In the genomic region with DNA sequence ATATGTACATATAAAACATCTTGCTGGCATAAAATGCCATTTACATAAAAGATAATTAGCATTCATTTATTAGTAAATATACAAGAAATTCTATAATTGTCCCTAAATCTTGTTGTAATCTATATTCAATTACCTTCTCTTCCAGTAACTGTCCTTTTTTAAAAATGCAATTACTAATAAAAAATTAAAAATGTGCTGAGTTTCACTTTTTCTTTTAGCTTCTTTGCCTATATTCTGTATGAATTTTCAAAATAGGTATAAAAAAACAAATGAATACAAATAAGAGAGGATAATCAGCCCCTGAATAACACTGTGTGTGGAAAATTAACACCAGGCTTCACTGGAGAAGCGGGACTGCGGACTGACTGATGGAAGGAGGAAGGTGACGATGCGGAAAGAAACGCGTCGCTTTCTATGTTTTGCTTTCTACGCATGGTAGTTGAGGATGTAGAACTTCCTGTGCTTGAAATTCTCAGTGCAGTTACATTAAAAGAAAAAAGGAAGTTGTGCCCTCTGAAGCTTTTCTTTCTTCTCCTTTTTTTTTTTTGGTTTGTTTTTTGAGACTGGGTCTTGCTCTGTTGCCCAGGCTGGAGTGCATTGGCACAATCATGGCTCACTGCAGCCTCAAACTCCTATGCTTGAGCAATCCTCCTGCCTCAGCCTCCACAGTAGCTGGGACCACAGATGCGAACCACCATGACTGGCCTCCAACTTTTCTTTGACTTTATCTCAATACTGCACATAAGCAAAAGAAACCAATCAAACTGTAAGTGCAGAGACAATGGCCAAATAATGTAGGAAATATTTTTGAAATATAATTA, we compare ENCODE assay signal across 8 cellular contexts. TPM values are rescaled to one million over a fixed set of nuclear protein-coding genes. Genes with fewer than 3 reads are reported as not detected.
DNase-seq lines count a peak whose midpoint lies in the region; ATAC-seq, FAIRE-seq and TF ChIP-seq lines count a peak whose summit lies in the region.

No MANE protein-coding gene starts in this region.

- no peak for FAIRE-seq in urothelium cell line (lab: Jason Lieb, UNC)

- CTCF ChIA-PET in activated CD8-positive, alpha-beta memory T cell treated with anti-CD3 and anti-CD28 coated beads, Interleukin-2, amount 10 ng/mL, durations not matched to agents 7 days and 5 days (lab: Charles Lee), result no interaction called here
- CTCF ChIA-PET in activated CD4-positive, alpha-beta memory T cell treated with anti-CD3 and anti-CD28 coated beads, Interleukin-2, amount 10 ng/mL, durations not matched to agents 7 days and 5 days (lab: Charles Lee), result interaction anchor here (1.2 to 1.9 kb wide), 2 partner anchors 10 to 15 kb away, joined by 3 to 5 read pairs; no protein-coding TSS in a partner anchor

- peak overlapping the region; percentile 75 for H3K4me3 Mint-ChIP-seq in activated CD8-positive, alpha-beta memory T cell treated with anti-CD3 and anti-CD28 coated beads, Interleukin-2, amount 10 ng/mL, durations not matched to agents 7 days and 5 days
- H3K4me3 Mint-ChIP-seq in activated CD4-positive, alpha-beta memory T cell treated with anti-CD3 and anti-CD28 coated beads, Interleukin-2, amount 10 ng/mL, durations not matched to agents 7 days and 5 days, result peak overlapping the region; percentile 58

- POLR2A ChIA-PET in activated CD4-positive, alpha-beta memory T cell treated with anti-CD3 and anti-CD28 coated beads, Interleukin-2, amount 10 ng/mL, durations not matched to agents 7 days and 5 days (lab: Charles Lee), result interaction anchor here (0.6 to 1.6 kb wide), 3 partner anchors 8 to 403 kb away, joined by 3 to 5 read pairs (median 4); no protein-coding TSS in a partner anchor

- peaks cover 2% of the 10 kb centered on the region for H3K9me3 Mint-ChIP-seq in activated CD8-positive, alpha-beta memory T cell treated with anti-CD3 and anti-CD28 coated beads, Interleukin-2, amount 10 ng/mL, durations not matched to agents 7 days and 5 days (ENCODE audit: low read depth)
- H3K9me3 Mint-ChIP-seq in activated CD4-positive, alpha-beta memory T cell treated with anti-CD3 and anti-CD28 coated beads, Interleukin-2, amount 10 ng/mL, durations not matched to agents 7 days and 5 days, result peaks cover 2% of the 10 kb centered on the region

- peaks cover 4% of the 10 kb centered on the region for H3K36me3 Mint-ChIP-seq in activated CD8-positive, alpha-beta memory T cell treated with anti-CD3 and anti-CD28 coated beads, Interleukin-2, amount 10 ng/mL, durations not matched to agents 7 days and 5 days
- H3K36me3 Mint-ChIP-seq in activated CD4-positive, alpha-beta memory T cell treated with anti-CD3 and anti-CD28 coated beads, Interleukin-2, amount 10 ng/mL, durations not matched to agents 7 days and 5 days (ENCODE audit: low read depth), result no peaks in the 10 kb centered on the region

- peak; percentile 66 for DNase-seq in activated CD8-positive, alpha-beta memory T cell treated with anti-CD3 and anti-CD28 coated beads, Interleukin-2, amount 10 ng/mL, durations not matched to agents 7 days and 5 days
- DNase-seq in activated CD8-positive, alpha-beta memory T cell treated with anti-CD3 and anti-CD28 coated beads, Interleukin-2, amount 50 U/mL, for 4 hours, result no peak
- DNase-seq in activated CD4-positive, alpha-beta memory T cell treated with anti-CD3 and anti-CD28 coated beads, Interleukin-2, amount 10 ng/mL, durations not matched to agents 7 days and 5 days, result peak; percentile 48
- peak; percentile 21 for DNase-seq in stimulated activated CD4-positive, alpha-beta T cell treated with anti-CD3 and anti-CD28 coated beads, Interleukin-4, amount 100 ng/mL, for 24 hours
- DNase-seq in NCI-H748 treated with DMSO at 0.1 percent for 48 hours (lab: John Stamatoyannopoulos, UW) (no peak), urothelium cell line (ENCODE audit: low spot score) (no peak)

- peaks cover 9% of the 10 kb centered on the region for H3K27me3 Mint-ChIP-seq in activated CD8-positive, alpha-beta memory T cell treated with anti-CD3 and anti-CD28 coated beads, Interleukin-2, amount 10 ng/mL, durations not matched to agents 7 days and 5 days
- H3K27me3 Mint-ChIP-seq in activated CD4-positive, alpha-beta memory T cell treated with anti-CD3 and anti-CD28 coated beads, Interleukin-2, amount 10 ng/mL, durations not matched to agents 7 days and 5 days, result peaks cover 8% of the 10 kb centered on the region

- H3K27ac Mint-ChIP-seq in activated CD8-positive, alpha-beta memory T cell treated with anti-CD3 and anti-CD28 coated beads, Interleukin-2, amount 10 ng/mL, durations not matched to agents 7 days and 5 days, result peak overlapping the region; percentile 88
- H3K27ac Mint-ChIP-seq in activated CD4-positive, alpha-beta memory T cell treated with anti-CD3 and anti-CD28 coated beads, Interleukin-2, amount 10 ng/mL, durations not matched to agents 7 days and 5 days, result peak overlapping the region; percentile 73

- peaks cover 18% of the 10 kb centered on the region for H3K4me1 Mint-ChIP-seq in activated CD8-positive, alpha-beta memory T cell treated with anti-CD3 and anti-CD28 coated beads, Interleukin-2, amount 10 ng/mL, durations not matched to agents 7 days and 5 days
- H3K4me1 Mint-ChIP-seq in activated CD4-positive, alpha-beta memory T cell treated with anti-CD3 and anti-CD28 coated beads, Interleukin-2, amount 10 ng/mL, durations not matched to agents 7 days and 5 days, result peaks cover 23% of the 10 kb centered on the region

- peak; percentile 89 for ATAC-seq in activated CD8-positive, alpha-beta memory T cell treated with anti-CD3 and anti-CD28 coated beads, Interleukin-2, amount 10 ng/mL, durations not matched to agents 7 days and 5 days
- ATAC-seq in HG03280 (IDR thresholded peaks at IDR 0.05; ENCODE audit: unreplicated experiment) (peak; percentile 83), SK-N-SH treated with all-trans-retinoic acid at 6 μM for 48 hours (no peak)

TF ChIP-seq in SK-N-SH treated with all-trans-retinoic acid at 6 μM for 48 hours, 23 proteins besides CTCF, POLR2A, EP300 and RAD21:
- no peak for TF ChIP-seq SNAI2 (CRISPR knock-in tag; IDR thresholded peaks at IDR 0.05)
- TF ChIP-seq ZC3H10 (CRISPR knock-in tag; IDR thresholded peaks at IDR 0.05), result no peak
- TF ChIP-seq, protein P1, sequence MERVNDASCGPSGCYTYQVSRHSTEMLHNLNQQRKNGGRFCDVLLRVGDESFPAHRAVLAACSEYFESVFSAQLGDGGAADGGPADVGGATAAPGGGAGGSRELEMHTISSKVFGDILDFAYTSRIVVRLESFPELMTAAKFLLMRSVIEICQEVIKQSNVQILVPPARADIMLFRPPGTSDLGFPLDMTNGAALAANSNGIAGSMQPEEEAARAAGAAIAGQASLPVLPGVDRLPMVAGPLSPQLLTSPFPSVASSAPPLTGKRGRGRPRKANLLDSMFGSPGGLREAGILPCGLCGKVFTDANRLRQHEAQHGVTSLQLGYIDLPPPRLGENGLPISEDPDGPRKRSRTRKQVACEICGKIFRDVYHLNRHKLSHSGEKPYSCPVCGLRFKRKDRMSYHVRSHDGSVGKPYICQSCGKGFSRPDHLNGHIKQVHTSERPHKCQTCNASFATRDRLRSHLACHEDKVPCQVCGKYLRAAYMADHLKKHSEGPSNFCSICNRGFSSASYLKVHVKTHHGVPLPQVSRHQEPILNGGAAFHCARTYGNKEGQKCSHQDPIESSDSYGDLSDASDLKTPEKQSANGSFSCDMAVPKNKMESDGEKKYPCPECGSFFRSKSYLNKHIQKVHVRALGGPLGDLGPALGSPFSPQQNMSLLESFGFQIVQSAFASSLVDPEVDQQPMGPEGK (CRISPR knock-in tag; IDR thresholded peaks at IDR 0.05; ENCODE audit: borderline replicate concordance), result no peak
- TF ChIP-seq, protein P2, sequence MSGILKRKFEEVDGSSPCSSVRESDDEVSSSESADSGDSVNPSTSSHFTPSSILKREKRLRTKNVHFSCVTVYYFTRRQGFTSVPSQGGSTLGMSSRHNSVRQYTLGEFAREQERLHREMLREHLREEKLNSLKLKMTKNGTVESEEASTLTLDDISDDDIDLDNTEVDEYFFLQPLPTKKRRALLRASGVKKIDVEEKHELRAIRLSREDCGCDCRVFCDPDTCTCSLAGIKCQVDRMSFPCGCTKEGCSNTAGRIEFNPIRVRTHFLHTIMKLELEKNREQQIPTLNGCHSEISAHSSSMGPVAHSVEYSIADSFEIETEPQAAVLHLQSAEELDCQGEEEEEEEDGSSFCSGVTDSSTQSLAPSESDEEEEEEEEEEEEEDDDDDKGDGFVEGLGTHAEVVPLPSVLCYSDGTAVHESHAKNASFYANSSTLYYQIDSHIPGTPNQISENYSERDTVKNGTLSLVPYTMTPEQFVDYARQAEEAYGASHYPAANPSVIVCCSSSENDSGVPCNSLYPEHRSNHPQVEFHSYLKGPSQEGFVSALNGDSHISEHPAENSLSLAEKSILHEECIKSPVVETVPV (CRISPR knock-in tag; IDR thresholded peaks at IDR 0.05), result no peak
- no peak for TF ChIP-seq TCF4 (CRISPR knock-in tag; IDR thresholded peaks at IDR 0.05; ENCODE audit: borderline replicate concordance)
- TF ChIP-seq ARNTL (CRISPR knock-in tag; IDR thresholded peaks at IDR 0.05; ENCODE audit: borderline replicate concordance, low read depth), result no peak
- TF ChIP-seq ZNF565 (CRISPR knock-in tag; conservative IDR thresholded peaks at IDR 0.05; ENCODE audit: low read depth), result no peak
- TF ChIP-seq CSDC2 (CRISPR knock-in tag; IDR thresholded peaks at IDR 0.05), result no peak
- no peak for TF ChIP-seq ZNF70 (CRISPR knock-in tag; IDR thresholded peaks at IDR 0.05)
- TF ChIP-seq TOX (CRISPR knock-in tag; IDR thresholded peaks at IDR 0.05; ENCODE audit: borderline replicate concordance), result no peak
- no peak for TF ChIP-seq ISL1 (CRISPR knock-in tag; IDR thresholded peaks at IDR 0.05)
- no peak for TF ChIP-seq OSR1 (CRISPR knock-in tag; IDR thresholded peaks at IDR 0.05)
- TF ChIP-seq ZFP3 (CRISPR knock-in tag; IDR thresholded peaks at IDR 0.05), result no peak
- TF ChIP-seq BACH2 (CRISPR knock-in tag; IDR thresholded peaks at IDR 0.05; ENCODE audit: borderline replicate concordance), result no peak
- TF ChIP-seq RARB (CRISPR knock-in tag; IDR thresholded peaks at IDR 0.05), result no peak
- TF ChIP-seq ZNF8 (CRISPR knock-in tag; IDR thresholded peaks at IDR 0.05), result no peak
TF ChIP-seq in SK-N-SH treated with all-trans-retinoic acid at 6 μM for 48 hours: peak in this region for 0.

RNA-seq across cellular contexts. Expression of a gene that starts 7.4 kb away (rescaled TPM):
- 10 to 100 TPM; 31.8 to 37.6 TPM for total RNA-seq in activated CD8-positive, alpha-beta memory T cell treated with anti-CD3 and anti-CD28 coated beads, Interleukin-2, amount 10 ng/mL, durations not matched to agents 7 days and 5 days
- total RNA-seq in activated CD4-positive, alpha-beta memory T cell treated with anti-CD3 and anti-CD28 coated beads, Interleukin-2, amount 10 ng/mL, durations not matched to agents 7 days and 5 days, result 10 to 100 TPM; 30.9 to 36.9 TPM

Comparison
In these comparisons a context has a peak if more than half of its experiments do, and no peak if none do; other contexts are left out.
1. DNase-seq: peak in activated CD8-positive, alpha-beta memory T cell treated with anti-CD3 and anti-CD28 coated beads, Interleukin-2, amount 10 ng/mL, durations not matched to agents 7 days and 5 days (single experiment), activated CD4-positive, alpha-beta memory T cell treated with anti-CD3 and anti-CD28 coated beads, Interleukin-2, amount 10 ng/mL, durations not matched to agents 7 days and 5 days (single experiment) and stimulated activated CD4-positive, alpha-beta T cell treated with anti-CD3 and anti-CD28 coated beads, Interleukin-4, amount 100 ng/mL, for 24 hours (single experiment); none in activated CD8-positive, alpha-beta memory T cell treated with anti-CD3 and anti-CD28 coated beads, Interleukin-2, amount 50 U/mL, for 4 hours (single experiment), NCI-H748 treated with DMSO at 0.1 percent for 48 hours (single experiment) and urothelium cell line (single experiment).